14 cellular contexts compared by ENCODE assay signal in genomic region chr16:79298476-79299153, GRCh38.
"Had no signal": no experiment of that assay in that cellular context is flagged by ENCODE, and none has a peak within 500 bp of the region (broad histone marks: within the 10 kb centered on the region; RNA-seq: fewer than 3 reads in every experiment).

No MANE protein-coding gene starts in this region.

- H3K27ac ChIP-seq: brain microvascular endothelial cell, psoas muscle had no signal

- H3K4me3 ChIP-seq: psoas muscle had no signal

- H3K27ac Mint-ChIP-seq: activated B cell treated with CpG ODN at 0.5 μM for 24 hours; activated naive CD8-positive, alpha-beta T cell treated with anti-CD3 and anti-CD28 coated beads for 36 hours; T-helper 1 cell treated with Interleukin-12 subunit alpha and Interleukin-12 subunit beta and Interleukin-4 antibody, amounts not matched to agents 30 μg/mL and 1 μg/mL, for 36 hours had no signal

- H3K9me3 ChIP-seq: psoas muscle had no signal

- H3K27me3 ChIP-seq: brain microvascular endothelial cell had no signal

- ATAC-seq: activated T-cell treated with anti-CD3 and anti-CD28 coated beads, Interleukin-2, amount 50 U/mL, for 4 hours; left ventricle myocardium superior; psoas muscle had no signal

- H3K9me3 Mint-ChIP-seq: activated B cell treated with CpG ODN at 0.5 μM for 24 hours; activated naive CD8-positive, alpha-beta T cell treated with anti-CD3 and anti-CD28 coated beads for 36 hours; activated T-cell treated with anti-CD3 and anti-CD28 coated beads, Interleukin-2, amount 50 U/mL, for 4 hours; T-helper 1 cell treated with Interleukin-12 subunit alpha and Interleukin-12 subunit beta and Interleukin-4 antibody, amounts not matched to agents 30 μg/mL and 1 μg/mL, for 36 hours had no signal

- DNase-seq: activated B cell treated with CpG ODN at 0.5 μM for 24 hours; activated gamma-delta T cell; activated naive CD8-positive, alpha-beta T cell treated with anti-CD3 and anti-CD28 coated beads for 36 hours; activated T-cell treated with anti-CD3 and anti-CD28 coated beads, Interleukin-2, amount 50 U/mL, for 4 hours; brain microvascular endothelial cell; cerebellar nuclear complex; dermis blood vessel endothelial cell; erythroblast; left ventricle myocardium superior; nucleus accumbens; psoas muscle; stimulated activated CD4-positive, alpha-beta T cell treated with anti-CD3 and anti-CD28 coated beads, Interleukin-2, amount 100 ng/mL, for 48 hours; stimulated activated naive CD4-positive, alpha-beta T cell treated with Interleukin-2 at 50 U/mL for 16 hours had no signal

- H3K36me3 ChIP-seq: brain microvascular endothelial cell had no signal

- H3K4me1 Mint-ChIP-seq: activated B cell treated with CpG ODN at 0.5 μM for 24 hours had no signal

- H3K4me1 ChIP-seq: psoas muscle had no signal

- H3K4me3 Mint-ChIP-seq: activated B cell treated with CpG ODN at 0.5 μM for 24 hours; activated naive CD8-positive, alpha-beta T cell treated with anti-CD3 and anti-CD28 coated beads for 36 hours; activated T-cell treated with anti-CD3 and anti-CD28 coated beads, Interleukin-2, amount 50 U/mL, for 4 hours; T-helper 1 cell treated with Interleukin-12 subunit alpha and Interleukin-12 subunit beta and Interleukin-4 antibody, amounts not matched to agents 30 μg/mL and 1 μg/mL, for 36 hours had no signal

- H3K36me3 Mint-ChIP-seq: activated naive CD8-positive, alpha-beta T cell treated with anti-CD3 and anti-CD28 coated beads for 36 hours had no signal
